27 cellular contexts compared by ENCODE assay signal in the genomic region with DNA sequence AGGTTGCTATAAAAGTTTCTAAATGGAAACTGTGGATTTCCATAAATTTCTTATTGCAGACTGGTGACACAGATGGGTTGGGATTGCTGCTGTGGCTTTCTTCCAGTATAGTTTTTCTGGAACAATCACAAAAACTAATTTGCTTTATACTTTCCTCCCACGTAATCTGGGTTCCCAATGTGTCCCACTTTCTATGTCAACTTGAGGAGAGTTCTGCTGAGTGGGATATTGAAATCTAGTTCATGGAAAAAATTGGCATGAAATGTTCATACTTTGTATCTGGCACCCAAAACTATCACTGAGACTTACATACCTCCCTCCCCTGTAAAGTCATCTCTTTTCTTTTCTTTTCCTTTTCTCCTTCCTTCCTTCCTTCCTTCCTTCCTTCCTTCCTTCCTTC.
"Had no signal": no experiment of that assay in that cellular context is flagged by ENCODE, and none has a peak within 500 bp of the region (broad histone marks: within the 10 kb centered on the region; RNA-seq: fewer than 3 reads in every experiment).

No MANE protein-coding gene starts in this region.

- H3K4me2 ChIP-seq: neural progenitor cell had no signal

- H3K4me3 ChIP-seq: left ventricle myocardium inferior, lung, neural progenitor cell, skin epidermis, stomach, testis, thyroid gland, transverse colon, upper lobe of left lung, vagina had no signal

- H3K9ac ChIP-seq: neural progenitor cell, parathyroid adenoma had no signal

- DNase-seq: islet precursor cell; left ventricle myocardium inferior; mesendoderm; naive B cell; natural killer cell; nephron progenitor cell; occipital lobe; retina; right cardiac atrium; stimulated activated CD4-positive, alpha-beta T cell treated with anti-CD3 and anti-CD28 coated beads, Interleukin-12 subunit alpha, Interleukin-12 subunit beta, amount 100 ng/mL, for 4 hours; stimulated activated CD4-positive, alpha-beta T cell treated with anti-CD3 and anti-CD28 coated beads, Interleukin-15, amount 100 ng/mL, for 24 hours; stimulated activated CD4-positive, alpha-beta T cell treated with anti-CD3 and anti-CD28 coated beads, Interleukin-2, amount 100 ng/mL, for 24 hours; stimulated activated CD4-positive, alpha-beta T cell treated with anti-CD3 and anti-CD28 coated beads, Interleukin-4, amount 100 ng/mL, for 1 hour; stimulated activated naive B cell treated with anti-CD40 and anti-IgM and Interleukin-4, amounts not matched to agents 10 μg/mL and 1 μg/mL and 100 μg/mL, for 72 hours; stimulated activated naive CD8-positive, alpha-beta T cell treated with anti-CD3 and anti-CD28 coated beads, Interleukin-15, Interleukin-2, amounts not matched to agents 100 U/mL and 50 U/mL, for 24 hours; stomach; testis; thyroid gland; transverse colon; upper lobe of left lung had no signal

- H3K27ac ChIP-seq: left ventricle myocardium inferior, neural progenitor cell, neutrophil, parathyroid adenoma, skin epidermis, stomach, testis, thyroid gland, transverse colon, upper lobe of left lung, vagina had no signal

- H3K9me3 ChIP-seq: left ventricle myocardium inferior, neutrophil, stomach, testis, thyroid gland, transverse colon, upper lobe of left lung, vagina had no signal

- H3K36me3 ChIP-seq: left ventricle myocardium inferior, neural progenitor cell, neutrophil, stomach, thyroid gland, transverse colon, upper lobe of left lung, vagina had no signal

- H3K4me1 ChIP-seq: neural progenitor cell, parathyroid adenoma, stomach, testis, thyroid gland, upper lobe of left lung, vagina had no signal

- ATAC-seq: natural killer cell; right cardiac atrium; sciatic nerve; stimulated activated naive B cell treated with anti-CD40 and anti-IgM and Interleukin-4, amounts not matched to agents 10 μg/mL and 1 μg/mL and 100 μg/mL, for 72 hours; stimulated activated naive CD8-positive, alpha-beta T cell treated with anti-CD3 and anti-CD28 coated beads, Interleukin-15, Interleukin-2, amounts not matched to agents 100 U/mL and 50 U/mL, for 24 hours had no signal
